In genomic region chr9:114552716-114553115, GRCh38 we compare ENCODE assay signal across 1 cellular context.
TF ChIP-seq lines count a peak whose summit lies in the region.

No MANE protein-coding gene starts in this region.

TF ChIP-seq in HCT116, 20 proteins besides CTCF, POLR2A, EP300 and RAD21 (continued from another document):
- no peak for TF ChIP-seq ZBTB33 (IDR thresholded peaks at IDR 0.05; ENCODE audit: extremely low read depth, insufficient replicate concordance, low read length)
- TF ChIP-seq CEBPB (IDR thresholded peaks at IDR 0.05; ENCODE audit: low read depth): no peak
